ENCODE assay signal across 11 cellular contexts in genomic region chr7:144759653-144760052, GRCh38.
"Had no signal": no experiment of that assay in that cellular context is flagged by ENCODE, and none has a peak within 500 bp of the region (broad histone marks: within the 10 kb centered on the region; RNA-seq: fewer than 3 reads in every experiment).

No MANE protein-coding gene starts in this region.

- FAIRE-seq: H1, H54 had no signal

- H3K27ac ChIP-seq: GM23248 had no signal

- H3K9ac ChIP-seq: GM23248 had no signal

- H3K4me3 ChIP-seq: GM23248, GM23338, HAP-1 had no signal

- ATAC-seq: GM23338, HCT116 had no signal

- DNase-seq: GM23248, GOT3, H7, H9, HCEC 1CT, HFFc6 had no signal

- H3K4me2 ChIP-seq: GM23338 had no signal

- H3K36me3 ChIP-seq: HAP-1 had no signal

- H3K9me3 ChIP-seq: HAP-1 had no signal

- H2AFZ ChIP-seq: GM23248, GM23338 had no signal
